8 cellular contexts compared by ENCODE assay signal in genomic region chr1:23553896-23554480, GRCh38. TPM values are rescaled to one million over a fixed set of nuclear protein-coding genes. Genes with fewer than 3 reads are reported as not detected.
DNase-seq lines count a peak whose midpoint lies in the region; TF ChIP-seq lines count a peak whose summit lies in the region.

No MANE protein-coding gene starts in this region.

- TF ChIP-seq POLR2A in esophagus muscularis mucosa (IDR thresholded peaks at IDR 0.05; ENCODE audit: low read depth) = no peak

- 63% methylated on average over 12 of the region's 22 CpGs for WGBS in esophagus muscularis mucosa

- DNase-seq in SJSA1 (ENCODE audit: low read depth in 1 of 2, low spot score in 2 of 2) (no peak), esophagus muscularis mucosa (ENCODE audit: extremely low spot score) (no peak), GM10266 (ENCODE audit: extremely low spot score) (no peak), kidney tubule cell (ENCODE audit: low spot score) (no peak), COR-L47 (lab: John Stamatoyannopoulos, UW) (no peak)
- no peak for DNase-seq in stimulated activated CD4-positive, alpha-beta T cell treated with anti-CD3 and anti-CD28 coated beads, Interleukin-15, amount 100 ng/mL, for 24 hours

- no peak for TF ChIP-seq EP300 in esophagus muscularis mucosa (IDR thresholded peaks at IDR 0.05)

- no peaks in the 10 kb centered on the region for H3K27me3 ChIP-seq in SJSA1 (replicated peaks)
- no peaks in the 10 kb centered on the region for H3K27me3 ChIP-seq in esophagus muscularis mucosa
- H3K27me3 ChIP-seq in rectal smooth muscle tissue (ENCODE audit: control insufficient read depth, insufficient read depth, low read length) = no peaks in the 10 kb centered on the region

- peak overlapping the region; percentile 78 for H3K9ac ChIP-seq in rectal smooth muscle tissue (ENCODE audit: low read length)

- H3K4me1 ChIP-seq in SJSA1 (replicated peaks) (peaks cover 46% of the 10 kb centered on the region), esophagus muscularis mucosa (peaks cover 32 to 72% (median 47%) of the 10 kb centered on the region in 4 donors), rectal smooth muscle tissue (ENCODE audit: control insufficient read depth, insufficient read depth, low read length) (peaks cover 4% of the 10 kb centered on the region)

- H3K27ac ChIP-seq in SJSA1 = peak overlapping the region; percentile 84
- peak overlapping the region; percentile 94 to 97 (median 96) for H3K27ac ChIP-seq in esophagus muscularis mucosa (replicated peaks in 1 of 4)
- peak overlapping the region; percentile 81 for H3K27ac ChIP-seq in rectal smooth muscle tissue (ENCODE audit: low read depth, low read length)

- H3K36me3 ChIP-seq in SJSA1 = peaks cover 27% of the 10 kb centered on the region
- H3K36me3 ChIP-seq in esophagus muscularis mucosa = peaks cover 0 to 24% (median 2%) of the 10 kb centered on the region in 4 donors
- no peaks in the 10 kb centered on the region for H3K36me3 ChIP-seq in rectal smooth muscle tissue (ENCODE audit: control insufficient read depth, insufficient read depth, low read length)

- intact Hi-C loops in esophagus muscularis mucosa (cut with DNase I) = no loop called here

- H3K4me3 ChIP-seq in GM08714 (ENCODE audit: low read length) (peak overlapping the region; percentile 55; the same call in 1 of the 2 replicates), SJSA1 (peak overlapping the region; percentile 24), esophagus muscularis mucosa (peak overlapping the region; percentile 81 to 91 (median 87)), rectal smooth muscle tissue (ENCODE audit: low read length) (peak overlapping the region; percentile 62)

- no peaks in the 10 kb centered on the region for H3K9me3 ChIP-seq in SJSA1 (replicated peaks)
- no peaks in the 10 kb centered on the region for H3K9me3 ChIP-seq in esophagus muscularis mucosa

- TF ChIP-seq CTCF in esophagus muscularis mucosa (IDR thresholded peaks at IDR 0.05) (no peak), GM10266 (IDR thresholded peaks at IDR 0.05; ENCODE audit: control insufficient read depth, insufficient read depth, low read depth, missing control alignments) (no peak)

RNA-seq across cellular contexts. Expression of gene ID3, which starts 5.3 kb away (rescaled TPM):
- total RNA-seq in SJSA1 (2014; rRNA removed; shearing (Covaris generic)) = 400 and 615 TPM in 2 replicates
- total RNA-seq in esophagus muscularis mucosa = 100 to 1,000 TPM in 3 of 4 donors, 10 to 100 TPM in 1; 75.2 to 352 (median 274) TPM

RNA-seq across cellular contexts. Expression of gene E2F2, which starts 23.0 kb away (rescaled TPM):
- total RNA-seq in SJSA1 (2014; rRNA removed; shearing (Covaris generic)) = 7.3 and 12.3 TPM in 2 replicates
- total RNA-seq in esophagus muscularis mucosa = under 1 TPM in 3 of 4 donors, not detected in 1; 0.11 to 0.26 (median 0.17) TPM

Comparison
In these comparisons a context has a peak if more than half of its experiments do, and no peak if none do; other contexts are left out.
1. H3K4me3 ChIP-seq: peak in every context shown above with its lines; median percentile 87 in esophagus muscularis mucosa; 62 in rectal smooth muscle tissue; 55 in GM08714; 24 in SJSA1.